Comparison of ENCODE assay signal across 25 cellular contexts in the genomic region with DNA sequence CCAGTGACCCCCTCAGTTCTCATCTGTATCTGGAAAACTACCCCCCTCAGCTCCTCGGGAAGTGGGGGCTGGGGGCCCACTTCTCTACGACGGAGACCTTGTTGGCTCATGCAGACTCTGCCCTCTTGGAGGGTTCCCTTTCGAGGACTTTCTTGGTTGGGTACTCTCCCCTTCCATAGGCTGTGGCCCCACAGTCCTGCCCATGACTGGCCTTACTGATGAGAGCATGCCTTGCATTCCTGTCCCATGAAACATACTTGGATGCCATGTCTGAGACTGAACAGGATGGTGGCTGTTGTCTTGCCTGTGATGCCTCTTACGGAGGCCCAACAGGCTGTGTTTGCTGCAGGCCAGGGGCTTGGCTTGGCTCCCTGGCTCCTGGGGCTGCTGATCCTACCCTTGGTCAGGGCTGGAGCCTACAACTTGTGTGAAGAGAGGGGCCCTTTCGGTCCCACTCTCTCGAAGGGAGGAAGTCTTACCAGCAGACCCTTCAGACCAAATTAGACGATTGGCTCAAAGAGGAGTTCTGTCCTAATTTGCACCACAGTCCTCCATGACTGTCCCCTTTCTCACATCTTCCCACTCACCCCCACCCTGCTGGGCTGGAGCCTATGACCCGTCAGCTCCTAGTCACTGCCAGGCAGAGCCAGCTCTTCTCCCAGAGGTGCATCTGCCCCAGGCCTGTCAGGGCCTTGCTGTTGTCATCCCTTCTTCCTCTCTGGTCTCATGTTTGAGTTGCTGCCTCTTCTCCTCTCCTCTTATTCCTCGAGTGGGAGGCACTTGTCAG.
DNase-seq lines count a peak whose midpoint lies in the region; ATAC-seq and TF ChIP-seq lines count a peak whose summit lies in the region.
"Had no signal": no experiment of that assay in that cellular context is flagged by ENCODE, and none has a peak within 500 bp of the region (broad histone marks: within the 10 kb centered on the region; RNA-seq: fewer than 3 reads in every experiment).

No MANE protein-coding gene starts in this region.

- no peaks in the 10 kb centered on the region for H3F3A ChIP-seq in GM23248 (ENCODE audit: insufficient read depth)

- no peak overlapping the region for H3K4me2 ChIP-seq in GM23248 (ENCODE audit: unreplicated experiment)
- H3K4me2 ChIP-seq: KMS-11 had no signal

- no peak for TF ChIP-seq CTCF in RWPE1 (conservative IDR thresholded peaks at IDR 0.05; ENCODE audit: low read depth)

- H3K9me3 ChIP-seq in GM23248 (ENCODE audit: low read depth) = no peaks in the 10 kb centered on the region
- H3K9me3 ChIP-seq: BLaER1 treated with 17β-estradiol and CSF1 and Interleukin-3, amounts not matched to agents 10 nM and 100 nM had no signal

- in situ Hi-C loops in GM23248 (cut with MboI) = no loop called here

- H3K9ac ChIP-seq in GM23248 = no peak overlapping the region
- H3K9ac ChIP-seq: BLaER1 treated with 17β-estradiol and CSF1 and Interleukin-3, amounts not matched to agents 10 nM and 100 nM; KMS-11 had no signal

- no peak overlapping the region for H3K27ac ChIP-seq in GM23248
- no peak overlapping the region for H3K27ac ChIP-seq in RWPE1
- H3K27ac ChIP-seq: BLaER1 treated with 17β-estradiol and CSF1 and Interleukin-3, amounts not matched to agents 10 nM and 100 nM; KMS-11 had no signal

- no peaks in the 10 kb centered on the region for H3K36me3 ChIP-seq in GM23248 (ENCODE audit: low read depth)
- H3K36me3 ChIP-seq: BLaER1 treated with 17β-estradiol and CSF1 and Interleukin-3, amounts not matched to agents 10 nM and 100 nM had no signal

- ATAC-seq in SK-N-SH treated with all-trans-retinoic acid at 6 μM for 48 hours (no peak), GM21360 (IDR thresholded peaks at IDR 0.05; ENCODE audit: unreplicated experiment) (no peak)
- ATAC-seq: activated CD8-positive, alpha-beta memory T cell treated with anti-CD3 and anti-CD28 coated beads, Interleukin-2, amount 10 ng/mL, durations not matched to agents 7 days and 5 days; activated T-cell treated with anti-CD3 and anti-CD28 coated beads, Interleukin-2, amount 50 U/mL, for 72 hours; stimulated activated memory B cell treated with anti-CD40 and anti-IgM and Interleukin-4, amounts not matched to agents 10 μg/mL and 1 μg/mL and 100 μg/mL, for 72 hours had no signal

- POLR2A ChIA-PET in RWPE1 (lab: Yijun Ruan, JAX; ENCODE audit: low non-redundant PET) = no interaction called here

- H4K20me1 ChIP-seq in GM23248 (ENCODE audit: insufficient read depth) = no peaks in the 10 kb centered on the region
- H4K20me1 ChIP-seq: BLaER1 treated with 17β-estradiol and CSF1 and Interleukin-3, amounts not matched to agents 10 nM and 100 nM had no signal

- H3K4me1 ChIP-seq in GM23248 (ENCODE audit: insufficient read depth) = no peaks in the 10 kb centered on the region

- no peaks in the 10 kb centered on the region for H3K27me3 ChIP-seq in GM23248 (replicated peaks; ENCODE audit: insufficient read depth)
- H3K27me3 ChIP-seq: BLaER1 treated with 17β-estradiol and CSF1 and Interleukin-3, amounts not matched to agents 10 nM and 100 nM had no signal

- no peaks in the 10 kb centered on the region for H3K9me2 ChIP-seq in GM23248 (ENCODE audit: insufficient read depth)

- H3K79me2 ChIP-seq in GM23248 (ENCODE audit: insufficient read depth) = no peaks in the 10 kb centered on the region

- CTCF ChIA-PET in RWPE1 (lab: Yijun Ruan, JAX) = interaction anchor here (0.7 kb wide), 1 partner anchor 38 kb away, joined by 5 read pairs; no protein-coding TSS in a partner anchor

- WGBS in GM23248 (ENCODE audit: low coverage in 1 of 2, low lambda C conversion rate in 2 of 2, missing lambda C conversion rate in 2 of 2), 2 experiments = 36 to 44% methylated on average over 10 of the region's 10 CpGs

- DNase-seq in 8988T (peak; percentile 42), GM23248 (peak; percentile 4), RWPE1 (ENCODE audit: low spot score) (peak; percentile 56), islet precursor cell (peak; percentile 71), nucleus accumbens (lab: John Stamatoyannopoulos, UW) (no peak), NCI-H1048 (lab: John Stamatoyannopoulos, UW) (no peak)
- DNase-seq: ACHN; activated CD4-positive, alpha-beta T cell treated with anti-CD3 and anti-CD28 coated beads, Interleukin-2, amount 50 U/mL, for 1 hour; activated CD8-positive, alpha-beta memory T cell treated with anti-CD3 and anti-CD28 coated beads, Interleukin-2, amount 10 ng/mL, durations not matched to agents 7 days and 5 days; activated T-cell treated with anti-CD3 and anti-CD28 coated beads, Interleukin-2, amount 50 U/mL, for 72 hours; anterior cingulate cortex; DND-41; glutamatergic neuron; HFFc6; MV-4-11; naive B cell; NCI-H69; retina; stimulated activated CD4-positive, alpha-beta T cell treated with anti-CD3 and anti-CD28 coated beads, Interleukin-4, amount 100 ng/mL, for 1 hour; T-helper 9 cell had no signal

- no peak overlapping the region for H2AFZ ChIP-seq in GM23248

- no peak overlapping the region for H3K4me3 ChIP-seq in GM23248
- H3K4me3 ChIP-seq: BLaER1 treated with 17β-estradiol and CSF1 and Interleukin-3, amounts not matched to agents 10 nM and 100 nM had no signal

TF ChIP-seq in SK-N-SH treated with all-trans-retinoic acid at 6 μM for 48 hours, 23 proteins besides CTCF, POLR2A, EP300 and RAD21:
- TF ChIP-seq ZC3H10 (CRISPR knock-in tag; IDR thresholded peaks at IDR 0.05) (no peak), ZNF565 (CRISPR knock-in tag; conservative IDR thresholded peaks at IDR 0.05; ENCODE audit: low read depth) (no peak), CSDC2 (CRISPR knock-in tag; IDR thresholded peaks at IDR 0.05) (no peak), ZFP3 (CRISPR knock-in tag; IDR thresholded peaks at IDR 0.05) (no peak), PPARA (CRISPR knock-in tag; IDR thresholded peaks at IDR 0.05; ENCODE audit: borderline replicate concordance) (no peak), ESRRG (CRISPR knock-in tag; IDR thresholded peaks at IDR 0.05) (no peak), TCF4 (CRISPR knock-in tag; IDR thresholded peaks at IDR 0.05; ENCODE audit: borderline replicate concordance) (no peak), RARB (CRISPR knock-in tag; IDR thresholded peaks at IDR 0.05) (no peak), TOX (CRISPR knock-in tag; IDR thresholded peaks at IDR 0.05; ENCODE audit: borderline replicate concordance) (no peak), GLIS3 (CRISPR knock-in tag; IDR thresholded peaks at IDR 0.05) (no peak), TSHZ2 (CRISPR knock-in tag; IDR thresholded peaks at IDR 0.05) (no peak), ISL1 (CRISPR knock-in tag; IDR thresholded peaks at IDR 0.05) (no peak), ZFP30 (CRISPR knock-in tag; IDR thresholded peaks at IDR 0.05) (no peak), ZNF8 (CRISPR knock-in tag; IDR thresholded peaks at IDR 0.05) (no peak), ZNF70 (CRISPR knock-in tag; IDR thresholded peaks at IDR 0.05) (no peak)
- TF ChIP-seq, protein P1, sequence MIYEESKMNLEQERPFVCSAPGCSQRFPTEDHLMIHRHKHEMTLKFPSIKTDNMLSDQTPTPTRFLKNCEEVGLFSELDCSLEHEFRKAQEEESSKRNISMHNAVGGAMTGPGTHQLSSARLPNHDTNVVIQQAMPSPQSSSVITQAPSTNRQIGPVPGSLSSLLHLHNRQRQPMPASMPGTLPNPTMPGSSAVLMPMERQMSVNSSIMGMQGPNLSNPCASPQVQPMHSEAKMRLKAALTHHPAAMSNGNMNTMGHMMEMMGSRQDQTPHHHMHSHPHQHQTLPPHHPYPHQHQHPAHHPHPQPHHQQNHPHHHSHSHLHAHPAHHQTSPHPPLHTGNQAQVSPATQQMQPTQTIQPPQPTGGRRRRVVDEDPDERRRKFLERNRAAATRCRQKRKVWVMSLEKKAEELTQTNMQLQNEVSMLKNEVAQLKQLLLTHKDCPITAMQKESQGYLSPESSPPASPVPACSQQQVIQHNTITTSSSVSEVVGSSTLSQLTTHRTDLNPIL (CRISPR knock-in tag; IDR thresholded peaks at IDR 0.05; ENCODE audit: low read depth) = no peak
- TF ChIP-seq, protein P2, sequence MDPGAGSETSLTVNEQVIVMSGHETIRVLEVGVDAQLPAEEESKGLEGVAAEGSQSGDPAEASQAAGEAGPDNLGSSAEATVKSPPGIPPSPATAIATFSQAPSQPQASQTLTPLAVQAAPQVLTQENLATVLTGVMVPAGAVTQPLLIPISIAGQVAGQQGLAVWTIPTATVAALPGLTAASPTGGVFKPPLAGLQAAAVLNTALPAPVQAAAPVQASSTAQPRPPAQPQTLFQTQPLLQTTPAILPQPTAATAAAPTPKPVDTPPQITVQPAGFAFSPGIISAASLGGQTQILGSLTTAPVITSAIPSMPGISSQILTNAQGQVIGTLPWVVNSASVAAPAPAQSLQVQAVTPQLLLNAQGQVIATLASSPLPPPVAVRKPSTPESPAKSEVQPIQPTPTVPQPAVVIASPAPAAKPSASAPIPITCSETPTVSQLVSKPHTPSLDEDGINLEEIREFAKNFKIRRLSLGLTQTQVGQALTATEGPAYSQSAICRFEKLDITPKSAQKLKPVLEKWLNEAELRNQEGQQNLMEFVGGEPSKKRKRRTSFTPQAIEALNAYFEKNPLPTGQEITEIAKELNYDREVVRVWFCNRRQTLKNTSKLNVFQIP (CRISPR knock-in tag; IDR thresholded peaks at IDR 0.05; ENCODE audit: borderline replicate concordance, low read depth) = no peak

Comparison
In these comparisons a context has a peak if more than half of its experiments do, and no peak if none do; other contexts are left out.
1. DNase-seq: peak in 8988T (single experiment), GM23248 (single experiment), RWPE1 (single experiment) and islet precursor cell (single experiment); none in nucleus accumbens (0 of 56) and NCI-H1048 (single experiment).